ENCODE assay signal across 15 cellular contexts in genomic region chr11:134242376-134242775, GRCh38. TPM values are rescaled to one million over a fixed set of nuclear protein-coding genes. Genes with fewer than 3 reads are reported as not detected.
"Had no signal": no experiment of that assay in that cellular context is flagged by ENCODE, and none has a peak within 500 bp of the region (broad histone marks: within the 10 kb centered on the region; RNA-seq: fewer than 3 reads in every experiment).

No MANE protein-coding gene starts in this region.

- H3K27me3 ChIP-seq: cardiac muscle cell, right atrium auricular region, tibial artery had no signal

- ATAC-seq: activated CD4-positive, alpha-beta T cell treated with anti-CD3 and anti-CD28 coated beads for 36 hours; natural killer cell had no signal

- H3K9me3 ChIP-seq: right atrium auricular region, tibial artery had no signal

- H3K27ac Mint-ChIP-seq: activated CD4-positive, alpha-beta memory T cell treated with anti-CD3 and anti-CD28 coated beads, Interleukin-2, amount 10 ng/mL, durations not matched to agents 7 days and 5 days; activated CD4-positive, alpha-beta T cell treated with anti-CD3 and anti-CD28 coated beads for 36 hours; natural killer cell had no signal

- H3K4me3 Mint-ChIP-seq: activated CD4-positive, alpha-beta memory T cell treated with anti-CD3 and anti-CD28 coated beads, Interleukin-2, amount 10 ng/mL, durations not matched to agents 7 days and 5 days; activated CD4-positive, alpha-beta T cell treated with anti-CD3 and anti-CD28 coated beads for 36 hours; natural killer cell had no signal

- H3K9me3 Mint-ChIP-seq: activated CD4-positive, alpha-beta memory T cell treated with anti-CD3 and anti-CD28 coated beads, Interleukin-2, amount 10 ng/mL, durations not matched to agents 7 days and 5 days; natural killer cell had no signal

- H3K4me3 ChIP-seq: cardiac muscle cell, right atrium auricular region, skin epidermis, tibial artery had no signal

- DNase-seq: activated CD4-positive, alpha-beta memory T cell treated with anti-CD3 and anti-CD28 coated beads, Interleukin-2, amount 10 ng/mL, durations not matched to agents 7 days and 5 days; activated CD4-positive, alpha-beta T cell treated with anti-CD3 and anti-CD28 coated beads for 36 hours; activated naive CD4-positive, alpha-beta T cell; foreskin melanocyte; head of caudate nucleus; natural killer cell; nucleus accumbens; T1000; tibial artery had no signal

- H3K4me1 Mint-ChIP-seq: activated CD4-positive, alpha-beta memory T cell treated with anti-CD3 and anti-CD28 coated beads, Interleukin-2, amount 10 ng/mL, durations not matched to agents 7 days and 5 days; activated CD4-positive, alpha-beta T cell treated with anti-CD3 and anti-CD28 coated beads for 36 hours had no signal

- H3K4me1 ChIP-seq: right atrium auricular region, tibial artery had no signal

- H3K27me3 Mint-ChIP-seq: activated CD4-positive, alpha-beta memory T cell treated with anti-CD3 and anti-CD28 coated beads, Interleukin-2, amount 10 ng/mL, durations not matched to agents 7 days and 5 days; activated CD4-positive, alpha-beta T cell treated with anti-CD3 and anti-CD28 coated beads for 36 hours had no signal

- H3K27ac ChIP-seq: cardiac muscle cell, right atrium auricular region, skin epidermis, tibial artery, VCaP had no signal

RNA-seq across cellular contexts. Expression of gene GLB1L3, which starts 33.8 kb away (rescaled TPM):
- total RNA-seq: cardiac muscle cell, mucosa of gallbladder, posterior vena cava, right atrium auricular region had no signal
- polyA plus RNA-seq: cardiac muscle cell had no signal
